35 cellular contexts compared by ENCODE assay signal in genomic region chr2:105149272-105149671, GRCh38.
A peak's percentile ranks its signal among the peaks of the same experiment; 100 is the strongest.
DNase-seq lines count a peak whose midpoint lies in the region; ATAC-seq, FAIRE-seq and TF ChIP-seq lines count a peak whose summit lies in the region.
"Had no signal": no experiment of that assay in that cellular context is flagged by ENCODE, and none has a peak within 500 bp of the region (broad histone marks: within the 10 kb centered on the region; RNA-seq: fewer than 3 reads in every experiment).

No MANE protein-coding gene starts in this region.

- H3K27ac ChIP-seq in HEK293 (ENCODE audit: extremely low read depth, low read depth, low read length) (no peak overlapping the region), esophagus muscularis mucosa (replicated peaks in 1 of 4) (no peak overlapping the region), mesenchymal stem cell (ENCODE audit: low read length, poor library complexity, severe bottlenecking) (no peak overlapping the region), left lung (no peak overlapping the region)
- H3K27ac ChIP-seq: 22Rv1; A549; BLaER1; BLaER1 treated with 17β-estradiol and CSF1 and Interleukin-3, amounts not matched to agents 10 nM and 100 nM; C4-2B had no signal

- no peaks in the 10 kb centered on the region for H3K9me3 ChIP-seq in HEK293 (ENCODE audit: control insufficient read depth, insufficient read depth, low read depth, low read length)
- H3K9me3 ChIP-seq in esophagus muscularis mucosa: no peaks in the 10 kb centered on the region
- no peaks in the 10 kb centered on the region for H3K9me3 ChIP-seq in mesenchymal stem cell (ENCODE audit: control insufficient read depth, low read length)
- H3K9me3 ChIP-seq in left lung: no peaks in the 10 kb centered on the region
- H3K9me3 ChIP-seq: A549; BE2C; BLaER1; BLaER1 treated with 17β-estradiol and CSF1 and Interleukin-3, amounts not matched to agents 10 nM and 100 nM; Caco-2 had no signal

- peak; percentile 12 for DNase-seq in esophagus muscularis mucosa (ENCODE audit: extremely low spot score)
- DNase-seq in glutamatergic neuron: no peak
- DNase-seq in urothelium cell line (ENCODE audit: low spot score): no peak
- DNase-seq in mesenchymal stem cell: no peak
- no peak for DNase-seq in activated CD8-positive, alpha-beta T cell treated with anti-CD3 and anti-CD28 coated beads, Interleukin-2, amount 10 ng/mL, durations not matched to agents 7 days and 5 days
- DNase-seq in stimulated activated naive B cell treated with anti-CD40 and anti-IgM and Interleukin-4, amounts not matched to agents 10 μg/mL and 1 μg/mL and 100 μg/mL, for 72 hours: no peak
- DNase-seq in left lung: no peak
- DNase-seq: 8988T; ACHN; AML-193; BE2C; C1 segment of cervical spinal cord; Caco-2; Calu3; CD4-positive, alpha-beta memory T cell; CD4-positive, alpha-beta T cell; CD4-positive, CD25-positive, alpha-beta regulatory T cell; CD8-positive, alpha-beta memory T cell; CD8-positive, alpha-beta T cell; COR-L47; DMS 273 treated with DMSO at 0.1 percent for 48 hours; DMS153; DMS53; DND-41; EL had no signal

- H3K9me3 Mint-ChIP-seq in glutamatergic neuron (ENCODE audit: unreplicated experiment): peaks cover 5% of the 10 kb centered on the region
- H3K9me3 Mint-ChIP-seq in activated CD8-positive, alpha-beta T cell treated with anti-CD3 and anti-CD28 coated beads, Interleukin-2, amount 10 ng/mL, durations not matched to agents 7 days and 5 days (ENCODE audit: insufficient read depth): no peaks in the 10 kb centered on the region
- H3K9me3 Mint-ChIP-seq in stimulated activated naive B cell treated with anti-CD40 and anti-IgM and Interleukin-4, amounts not matched to agents 10 μg/mL and 1 μg/mL and 100 μg/mL, for 72 hours: no peaks in the 10 kb centered on the region
- H3K9me3 Mint-ChIP-seq: CD4-positive, alpha-beta T cell; CD8-positive, alpha-beta memory T cell; CD8-positive, alpha-beta T cell had no signal

- H3K14ac ChIP-seq in mesenchymal stem cell (ENCODE audit: low read length in 2 of 2): no peak overlapping the region

- no peak overlapping the region for H3K18ac ChIP-seq in mesenchymal stem cell (ENCODE audit: low read depth in 1 of 2, low read length in 2 of 2)

- H3K4me3 ChIP-seq in HEK293 (ENCODE audit: low read depth, low read length) (no peak overlapping the region), esophagus muscularis mucosa (no peak overlapping the region), mesenchymal stem cell (ENCODE audit: insufficient read depth in 1 of 2, low read depth in 1 of 2, low read length in 2 of 2) (no peak overlapping the region), left lung (no peak overlapping the region)
- H3K4me3 ChIP-seq: A549; BLaER1; BLaER1 treated with 17β-estradiol and CSF1 and Interleukin-3, amounts not matched to agents 10 nM and 100 nM had no signal

- H2BK120ac ChIP-seq in mesenchymal stem cell (ENCODE audit: low read depth, low read length): no peak overlapping the region

- no peak for TF ChIP-seq POLR2A in esophagus muscularis mucosa (IDR thresholded peaks at IDR 0.05; ENCODE audit: low read depth)

- intact Hi-C loops in esophagus muscularis mucosa (cut with DNase I): no loop called here
- intact Hi-C loops in left lung (cut with DNase I): no loop called here

- no peak overlapping the region for H3K23ac ChIP-seq in mesenchymal stem cell (ENCODE audit: low read length in 2 of 2)

- H3K36me3 ChIP-seq in HEK293 (ENCODE audit: control insufficient read depth in 2 of 2, insufficient read depth in 1 of 2, low read length in 2 of 2): no peaks in the 10 kb centered on the region
- no peaks in the 10 kb centered on the region for H3K36me3 ChIP-seq in esophagus muscularis mucosa
- no peaks in the 10 kb centered on the region for H3K36me3 ChIP-seq in mesenchymal stem cell (ENCODE audit: control insufficient read depth in 1 of 2, insufficient read depth in 2 of 2, low read depth in 1 of 2, low read length in 2 of 2)
- no peaks in the 10 kb centered on the region for H3K36me3 ChIP-seq in left lung
- H3K36me3 ChIP-seq: BE2C; BLaER1; BLaER1 treated with 17β-estradiol and CSF1 and Interleukin-3, amounts not matched to agents 10 nM and 100 nM had no signal

- no peak overlapping the region for H3K9ac ChIP-seq in mesenchymal stem cell (ENCODE audit: low read length)
- H3K9ac ChIP-seq: BLaER1; BLaER1 treated with 17β-estradiol and CSF1 and Interleukin-3, amounts not matched to agents 10 nM and 100 nM had no signal

- H3K4ac ChIP-seq in mesenchymal stem cell (ENCODE audit: low read depth in 1 of 2, low read length in 2 of 2): no peak overlapping the region

- no peaks in the 10 kb centered on the region for H3K79me1 ChIP-seq in mesenchymal stem cell (replicated peaks; ENCODE audit: low read length, poor library complexity, severe bottlenecking)

- TF ChIP-seq EP300 in esophagus muscularis mucosa (IDR thresholded peaks at IDR 0.05): no peak

- 73% methylated on average over 1 of the region's 1 CpG for WGBS in esophagus muscularis mucosa
- WGBS in mesenchymal stem cell: 93% methylated on average over 1 of the region's 1 CpG

- H3K27me3 ChIP-seq in esophagus muscularis mucosa (peaks cover 0 to 39% (median 2%) of the 10 kb centered on the region in 4 donors), mesenchymal stem cell (ENCODE audit: control insufficient read depth in 1 of 2, insufficient read depth in 1 of 2, low read length in 2 of 2) (peaks cover 24 to 66% of the 10 kb centered on the region in 2 experiments), left lung (peaks cover 11 to 39% of the 10 kb centered on the region in 2 donors)
- H3K27me3 ChIP-seq: BLaER1 had no signal

- H3K36me3 Mint-ChIP-seq in glutamatergic neuron (ENCODE audit: unreplicated experiment): peaks cover 15% of the 10 kb centered on the region
- H3K36me3 Mint-ChIP-seq in activated CD8-positive, alpha-beta T cell treated with anti-CD3 and anti-CD28 coated beads, Interleukin-2, amount 10 ng/mL, durations not matched to agents 7 days and 5 days (ENCODE audit: low read depth): no peaks in the 10 kb centered on the region
- H3K36me3 Mint-ChIP-seq in stimulated activated naive B cell treated with anti-CD40 and anti-IgM and Interleukin-4, amounts not matched to agents 10 μg/mL and 1 μg/mL and 100 μg/mL, for 72 hours: peaks cover 2 to 5% of the 10 kb centered on the region in 2 donors
- H3K36me3 Mint-ChIP-seq: CD4-positive, alpha-beta memory T cell; CD4-positive, CD25-positive, alpha-beta regulatory T cell; CD8-positive, alpha-beta memory T cell; CD8-positive, alpha-beta T cell had no signal

- H3K27me3 Mint-ChIP-seq in glutamatergic neuron (ENCODE audit: unreplicated experiment): peaks cover 6% of the 10 kb centered on the region
- H3K27me3 Mint-ChIP-seq in activated CD8-positive, alpha-beta T cell treated with anti-CD3 and anti-CD28 coated beads, Interleukin-2, amount 10 ng/mL, durations not matched to agents 7 days and 5 days (ENCODE audit: low read depth): peaks cover 32% of the 10 kb centered on the region
- H3K27me3 Mint-ChIP-seq in stimulated activated naive B cell treated with anti-CD40 and anti-IgM and Interleukin-4, amounts not matched to agents 10 μg/mL and 1 μg/mL and 100 μg/mL, for 72 hours: peaks cover 38 to 59% of the 10 kb centered on the region in 2 donors

- CTCF ChIA-PET in HEK293 (lab: Yijun Ruan, JAX): interaction anchor here (0.7 kb wide), 1 partner anchor 166 kb away, joined by 4 read pairs; no protein-coding TSS in a partner anchor
- CTCF ChIA-PET in activated CD8-positive, alpha-beta T cell treated with anti-CD3 and anti-CD28 coated beads, Interleukin-2, amount 10 ng/mL, durations not matched to agents 7 days and 5 days (lab: Charles Lee): interaction anchor here (1.1 kb wide), 1 partner anchor 17 kb away, joined by 3 read pairs; no protein-coding TSS in a partner anchor

- POLR2A ChIA-PET in HEK293 (lab: Yijun Ruan, JAX): no interaction called here
- POLR2A ChIA-PET in activated CD8-positive, alpha-beta T cell treated with anti-CD3 and anti-CD28 coated beads, Interleukin-2, amount 10 ng/mL, durations not matched to agents 7 days and 5 days (lab: Charles Lee): no interaction called here

- H4K8ac ChIP-seq in mesenchymal stem cell (ENCODE audit: low read length): no peak overlapping the region

- peak overlapping the region; percentile 13 for H3K4me3 Mint-ChIP-seq in glutamatergic neuron (ENCODE audit: unreplicated experiment)
- H3K4me3 Mint-ChIP-seq in activated CD8-positive, alpha-beta T cell treated with anti-CD3 and anti-CD28 coated beads, Interleukin-2, amount 10 ng/mL, durations not matched to agents 7 days and 5 days: no peak overlapping the region
- no peak overlapping the region for H3K4me3 Mint-ChIP-seq in stimulated activated naive B cell treated with anti-CD40 and anti-IgM and Interleukin-4, amounts not matched to agents 10 μg/mL and 1 μg/mL and 100 μg/mL, for 72 hours
- H3K4me3 Mint-ChIP-seq: B cell; CD4-positive, alpha-beta memory T cell; CD4-positive, alpha-beta T cell; CD4-positive, CD25-positive, alpha-beta regulatory T cell; CD8-positive, alpha-beta memory T cell; CD8-positive, alpha-beta T cell had no signal

- no peak overlapping the region for H3K4me2 ChIP-seq in mesenchymal stem cell (ENCODE audit: low read length, poor library complexity, severe bottlenecking)
- H3K4me2 ChIP-seq: A549; BLaER1; BLaER1 treated with 17β-estradiol and CSF1 and Interleukin-3, amounts not matched to agents 10 nM and 100 nM had no signal

- H3K27ac Mint-ChIP-seq in glutamatergic neuron (ENCODE audit: unreplicated experiment): no peak overlapping the region
- no peak overlapping the region for H3K27ac Mint-ChIP-seq in activated CD8-positive, alpha-beta T cell treated with anti-CD3 and anti-CD28 coated beads, Interleukin-2, amount 10 ng/mL, durations not matched to agents 7 days and 5 days
- no peak overlapping the region for H3K27ac Mint-ChIP-seq in stimulated activated naive B cell treated with anti-CD40 and anti-IgM and Interleukin-4, amounts not matched to agents 10 μg/mL and 1 μg/mL and 100 μg/mL, for 72 hours
- H3K27ac Mint-ChIP-seq: B cell; CD14-positive monocyte; CD4-positive, alpha-beta memory T cell; CD4-positive, alpha-beta T cell; CD4-positive, CD25-positive, alpha-beta regulatory T cell; CD8-positive, alpha-beta memory T cell; CD8-positive, alpha-beta T cell had no signal

- H2AFZ ChIP-seq in mesenchymal stem cell (ENCODE audit: low read depth, low read length): no peak overlapping the region

- FAIRE-seq in urothelium cell line (lab: Jason Lieb, UNC): peak; percentile 48
- FAIRE-seq: A204.1, A549, D721Med had no signal

- H2BK5ac ChIP-seq in mesenchymal stem cell (ENCODE audit: low read depth, low read length, poor library complexity, severe bottlenecking): no peak overlapping the region

- ATAC-seq in activated CD8-positive, alpha-beta T cell treated with anti-CD3 and anti-CD28 coated beads, Interleukin-2, amount 10 ng/mL, durations not matched to agents 7 days and 5 days: no peak
- ATAC-seq in stimulated activated naive B cell treated with anti-CD40 and anti-IgM and Interleukin-4, amounts not matched to agents 10 μg/mL and 1 μg/mL and 100 μg/mL, for 72 hours (replicated peaks): no peak
- ATAC-seq in left lung: no peak
- ATAC-seq: A549; CD8-positive, alpha-beta T cell had no signal

- no peak overlapping the region for H2AK5ac ChIP-seq in mesenchymal stem cell (ENCODE audit: low read length, severe bottlenecking)

- H2BK15ac ChIP-seq in mesenchymal stem cell (ENCODE audit: low read depth, poor library complexity, severe bottlenecking): no peak overlapping the region

- H3K4me1 Mint-ChIP-seq in glutamatergic neuron (ENCODE audit: low read depth, unreplicated experiment): peaks cover 11% of the 10 kb centered on the region
- H3K4me1 Mint-ChIP-seq in activated CD8-positive, alpha-beta T cell treated with anti-CD3 and anti-CD28 coated beads, Interleukin-2, amount 10 ng/mL, durations not matched to agents 7 days and 5 days (ENCODE audit: low read depth): peaks cover 6% of the 10 kb centered on the region
- peaks cover 10% of the 10 kb centered on the region in 2 donors for H3K4me1 Mint-ChIP-seq in stimulated activated naive B cell treated with anti-CD40 and anti-IgM and Interleukin-4, amounts not matched to agents 10 μg/mL and 1 μg/mL and 100 μg/mL, for 72 hours

- no peak overlapping the region for H2BK12ac ChIP-seq in mesenchymal stem cell (ENCODE audit: low read length in 2 of 2)

- H4K91ac ChIP-seq in mesenchymal stem cell (ENCODE audit: low read length): no peak overlapping the region

- no peak for TF ChIP-seq CTCF in HEK293 (tag by site-specific recombination; IDR thresholded peaks at IDR 0.05)
- no peak for TF ChIP-seq CTCF in esophagus muscularis mucosa (IDR thresholded peaks at IDR 0.05)
- no peak for TF ChIP-seq CTCF in glutamatergic neuron (IDR thresholded peaks at IDR 0.05; ENCODE audit: partially characterized antibody, unreplicated experiment)
- no peak for TF ChIP-seq CTCF in left lung (IDR thresholded peaks at IDR 0.05)

- H3K4me1 ChIP-seq in HEK293 (ENCODE audit: control insufficient read depth, insufficient read depth, low read length) (no peaks in the 10 kb centered on the region), esophagus muscularis mucosa (peaks cover 0 to 5% (median 4%) of the 10 kb centered on the region in 4 donors), mesenchymal stem cell (ENCODE audit: control insufficient read depth, insufficient read depth, low read depth, low read length) (peaks cover 2% of the 10 kb centered on the region), left lung (peaks cover 0 to 3% of the 10 kb centered on the region in 2 donors)
- H3K4me1 ChIP-seq: A549, BE2C, Caco-2 had no signal
